ENCODE assay signal across 16 cellular contexts in the genomic region with DNA sequence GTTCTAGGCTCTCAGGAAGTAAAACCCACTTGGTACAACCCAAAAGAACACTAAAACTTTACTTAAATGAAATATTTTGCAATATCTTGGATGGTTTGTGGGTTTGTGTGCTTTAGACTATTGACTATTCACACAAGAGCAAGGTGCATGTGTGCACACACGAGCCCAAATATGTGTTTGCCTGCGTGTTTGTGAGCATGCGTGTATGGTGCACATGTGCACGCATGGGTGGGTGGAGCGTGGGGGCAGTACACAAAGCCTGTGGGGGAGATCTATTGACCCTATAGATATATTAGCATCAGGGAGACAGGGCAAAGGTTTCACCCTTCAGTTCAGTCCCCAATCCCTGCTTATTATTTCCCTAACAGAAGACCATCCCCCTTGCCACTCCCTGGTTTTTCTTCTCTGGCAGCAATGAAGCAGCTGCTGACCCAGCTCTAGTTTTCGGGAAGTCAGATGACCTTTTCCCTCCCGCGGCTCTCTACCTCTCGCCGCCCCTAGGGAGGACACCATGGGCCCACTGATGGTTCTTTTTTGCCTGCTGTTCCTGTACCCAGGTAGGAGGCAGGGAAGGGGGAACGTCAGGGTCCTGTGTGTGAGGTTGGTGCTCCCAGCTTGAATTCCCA. TPM values are rescaled to one million over a fixed set of nuclear protein-coding genes. Genes with fewer than 3 reads are reported as not detected.
DNase-seq lines count a peak whose midpoint lies in the region; ATAC-seq, FAIRE-seq and TF ChIP-seq lines count a peak whose summit lies in the region.
"Had no signal": no experiment of that assay in that cellular context is flagged by ENCODE, and none has a peak within 500 bp of the region (broad histone marks: within the 10 kb centered on the region; RNA-seq: fewer than 3 reads in every experiment).

A gene (plus strand): TSS at position 476 of the 626 bp plus-strand sequence. CDS start 36 bp downstream, at position 512.

- no peak within 1 kb of the TSS for H3K4me2 ChIP-seq in H1 (ENCODE audit: insufficient read depth in 1 of 2, low read depth in 2 of 2, low read length in 2 of 2)

- H3K9me3 ChIP-seq in H1 (ENCODE audit: insufficient read depth in 2 of 2, low read depth in 1 of 2, low read length in 1 of 2): no peaks in the 10 kb centered on the region
- no peaks in the 10 kb centered on the region for H3K9me3 ChIP-seq in mucosa of descending colon
- no peaks in the 10 kb centered on the region for H3K9me3 ChIP-seq in suprapubic skin

- no peak within 1 kb of the TSS for H2BK15ac ChIP-seq in H1 (ENCODE audit: low read length)

- H3K79me2 ChIP-seq in H1 (ENCODE audit: control insufficient read depth in 1 of 2, insufficient read depth in 2 of 2, low read length in 2 of 2): no peaks in the 10 kb centered on the region

- no peaks in the 10 kb centered on the region for H3K79me1 ChIP-seq in H1 (ENCODE audit: low read depth, low read length)

- TF ChIP-seq EP300 in H1 (IDR thresholded peaks at IDR 0.05; ENCODE audit: borderline replicate concordance in 1 of 2, low read depth in 2 of 2, low read length in 2 of 2) (no peak), suprapubic skin (IDR thresholded peaks at IDR 0.05) (no peak)

- H4K20me1 ChIP-seq in H1 (replicated peaks in 1 of 2; ENCODE audit: control insufficient read depth in 1 of 2, insufficient read depth in 2 of 2, low read length in 2 of 2): no peaks in the 10 kb centered on the region

- ATAC-seq in mucosa of descending colon: peak; percentile 71
- ATAC-seq: HCT116, T-helper 17 cell had no signal

- H2BK5ac ChIP-seq in H1 (ENCODE audit: low read depth, low read length): no peak within 1 kb of the TSS

- peak within 1 kb of the TSS; percentile 84; the same call in 1 of the 2 replicates for H2AFZ ChIP-seq in H1 (ENCODE audit: low read length)

- H2AK5ac ChIP-seq in H1 (ENCODE audit: low read depth, low read length): no peak within 1 kb of the TSS

- no peak for FAIRE-seq in H1 (lab: Jason Lieb, UNC)
- FAIRE-seq: frontal cortex had no signal

- CTCF ChIA-PET in H1 (lab: Charles Lee; ENCODE audit: partially characterized antibody): no interaction called here

- H4K8ac ChIP-seq in H1 (ENCODE audit: extremely low read depth, insufficient read depth, low read length): no peak within 1 kb of the TSS

- no peak within 1 kb of the TSS for H3K27ac ChIP-seq in H1 (ENCODE audit: low read depth, low read length)
- no peak within 1 kb of the TSS for H3K27ac ChIP-seq in suprapubic skin

- no peak within 1 kb of the TSS for H2BK20ac ChIP-seq in H1 (ENCODE audit: low read length)

- DNase-seq in OCI-M1 (lab: John Stamatoyannopoulos, UW): peak; percentile 66
- no peak for DNase-seq in H1 (ENCODE audit: low read depth in 1 of 2, low spot score in 2 of 2)
- no peak for DNase-seq in mucosa of descending colon
- no peak for DNase-seq in suprapubic skin (ENCODE audit: low spot score in 2 of 2)
- no peak for DNase-seq in stimulated activated CD4-positive, alpha-beta T cell treated with anti-CD3 and anti-CD28 coated beads, Interleukin-15, amount 100 ng/mL, for 24 hours
- no peak for DNase-seq in OCI-M2 (lab: John Stamatoyannopoulos, UW; ENCODE audit: unreplicated experiment)
- DNase-seq in activated CD4-positive, alpha-beta T cell treated with anti-CD3 and anti-CD28 coated beads, Interleukin-2, amount 50 U/mL, for 1 hour: no peak
- DNase-seq: activated CD4-positive, alpha-beta T cell treated with anti-CD3 and anti-CD28 coated beads for 4 hours; activated T-cell treated with anti-CD3 and anti-CD28 coated beads, Interleukin-2, amount 50 U/mL, for 24 hours; CD8-positive, alpha-beta memory T cell; NCI-H2171 treated with DMSO at 0.1 percent for 48 hours; stimulated activated CD4-positive, alpha-beta T cell treated with anti-CD3 and anti-CD28 coated beads, Interleukin-4, amount 100 ng/mL, for 1 hour; stimulated activated naive CD4-positive, alpha-beta T cell treated with Interleukin-2 at 50 U/mL for 16 hours; T-helper 17 cell had no signal

- no peak within 1 kb of the TSS for H3K18ac ChIP-seq in H1 (ENCODE audit: extremely low read depth, low read length)

- no peak within 1 kb of the TSS for H3K14ac ChIP-seq in H1 (ENCODE audit: insufficient read length)

- WGBS in H1 (ENCODE audit: extremely low coverage in 1 of 2, insufficient coverage in 1 of 2, insufficient read length in 1 of 2, insufficient replicate concordance in 2 of 2, low coverage in 1 of 2, low lambda C conversion rate in 2 of 2, missing lambda C conversion rate in 1 of 2), 2 experiments: 83% methylated on average over 11 of the region's 11 CpGs; no CpG with 5 or more reads in 1 of the 2 experiments
- WGBS in suprapubic skin: 75% methylated on average over 11 of the region's 11 CpGs

- POLR2A ChIA-PET in H1 (lab: Charles Lee; ENCODE audit: partially characterized antibody): interaction anchor here (1.4 kb wide), 1 partner anchor 23 kb away, joined by 4 read pairs; no protein-coding TSS in a partner anchor

- no peak within 1 kb of the TSS for H3K56ac ChIP-seq in H1 (replicated peaks; ENCODE audit: insufficient read length, low read depth, low read length)

- no peak within 1 kb of the TSS for H3K23ac ChIP-seq in H1 (ENCODE audit: insufficient read length)

- intact Hi-C loops in mucosa of descending colon (cut with DNase I, micrococcal nuclease): no loop called here

- H3K9ac ChIP-seq in H1 (replicated peaks in 1 of 4; ENCODE audit: extremely low read depth in 1 of 4, low read depth in 3 of 4, low read length in 3 of 4): no peak within 1 kb of the TSS

- no peak within 1 kb of the TSS for H3K4ac ChIP-seq in H1 (replicated peaks; ENCODE audit: insufficient read length, low read depth, low read length)

- H3K4me1 ChIP-seq in H1 (replicated peaks in 1 of 4; ENCODE audit: control insufficient read depth in 3 of 4, insufficient read depth in 4 of 4, low read length in 3 of 4) (no peaks in the 10 kb centered on the region), mucosa of descending colon (ENCODE audit: low read depth) (no peaks in the 10 kb centered on the region), suprapubic skin (no peaks in the 10 kb centered on the region)

- peak within 1 kb of the TSS; percentile 22 for H4K91ac ChIP-seq in H1 (replicated peaks; ENCODE audit: insufficient read length, low read length)

- no peak within 1 kb of the TSS for H4K5ac ChIP-seq in H1 (ENCODE audit: insufficient read length, low read depth, low read length)

- TF ChIP-seq CTCF in H1 (IDR thresholded peaks at IDR 0.05; ENCODE audit: control extremely low read depth in 1 of 3, insufficient read depth in 1 of 3, low read depth in 1 of 3, low read length in 3 of 3) (no peak), mucosa of descending colon (IDR thresholded peaks at IDR 0.05) (no peak), suprapubic skin (IDR thresholded peaks at IDR 0.05) (no peak)

- H3K36me3 ChIP-seq in H1 (ENCODE audit: control insufficient read depth in 2 of 4, insufficient read depth in 4 of 4, low read length in 3 of 4): no peaks in the 10 kb centered on the region
- H3K36me3 ChIP-seq in mucosa of descending colon (ENCODE audit: low read depth): no peaks in the 10 kb centered on the region
- no peaks in the 10 kb centered on the region for H3K36me3 ChIP-seq in suprapubic skin

- no peak within 1 kb of the TSS for H2BK12ac ChIP-seq in H1 (ENCODE audit: low read depth, low read length)

- no peak within 1 kb of the TSS for H2BK120ac ChIP-seq in H1 (replicated peaks; ENCODE audit: low read depth, low read length)

- no peaks in the 10 kb centered on the region for H3K27me3 ChIP-seq in H1 (replicated peaks in 1 of 4; ENCODE audit: control insufficient read depth in 3 of 4, extremely low read depth in 1 of 4, insufficient read depth in 3 of 4, low read length in 3 of 4)
- H3K27me3 ChIP-seq in suprapubic skin: no peaks in the 10 kb centered on the region

- TF ChIP-seq POLR2A in H1 (IDR thresholded peaks at IDR 0.05; ENCODE audit: control extremely low read depth in 1 of 2, low read depth in 2 of 2, low read length in 2 of 2) (no peak), suprapubic skin (IDR thresholded peaks at IDR 0.05) (no peak)

- H3K23me2 ChIP-seq in H1 (ENCODE audit: low read depth, low read length): no peaks in the 10 kb centered on the region

- TF ChIP-seq RAD21 in H1 (IDR thresholded peaks at IDR 0.05 in 1 of 2, conservative IDR thresholded peaks at IDR 0.05 in 1 of 2; ENCODE audit: low read depth in 2 of 2, low read length in 2 of 2): no peak

- H3K4me3 ChIP-seq in H1 (ENCODE audit: extremely low read depth in 1 of 4, insufficient read depth in 2 of 4, low read depth in 3 of 4, low read length in 4 of 4) (no peak within 1 kb of the TSS), mucosa of descending colon (no peak within 1 kb of the TSS), suprapubic skin (peak within 1 kb of the TSS; percentile 26)

TF ChIP-seq in H1, 55 proteins besides CTCF, POLR2A, EP300 and RAD21:
- TF ChIP-seq NANOG (IDR thresholded peaks at IDR 0.05; ENCODE audit: insufficient read depth, low read depth, low read length, poor library complexity, severe bottlenecking) (no peak), GTF2F1 (IDR thresholded peaks at IDR 0.05; ENCODE audit: borderline replicate concordance, low read depth, low read length) (no peak)

RNA-seq across cellular contexts. Expression of the gene that starts here (rescaled TPM):
- total RNA-seq in H1 (2021; fragmentation: NEBNext Ultra II Directional; extraction: Animal tissue kit (Norgen Biotek cat#: 25700)): 0.26 and 0.61 TPM in 2 replicates
- polyA plus RNA-seq in H1 (2011; rRNA removed): 0.38 and 1.0 TPM in 2 replicates
- polyA plus RNA-seq in H1 (2011; cell fraction: cytosol; rRNA removed): 1.0 TPM
- 0.98 TPM for polyA plus RNA-seq in H1 (2011; cell fraction: nucleus; rRNA removed)
- polyA plus RNA-seq in H1 (2012, experiment 1 of 2): 0.44 to 1.3 TPM (median 0.91 TPM) in 4 replicates
- 0.34 TPM for polyA plus RNA-seq in H1 (2012, experiment 2 of 2)
- polyA plus RNA-seq in H1 (2013, experiment 1 of 2): 0.41 TPM
- 0.11 TPM for polyA plus RNA-seq in H1 (2013, experiment 2 of 2)
- 0.25 and 0.88 TPM in 2 replicates for polyA minus RNA-seq in H1 (2011; rRNA and poly(A)+ RNA removed)
- 3.3 TPM for polyA minus RNA-seq in H1 (2011; cell fraction: cytosol; rRNA and poly(A)+ RNA removed)
- not detected for polyA minus RNA-seq in H1 (2011; cell fraction: nucleus; rRNA and poly(A)+ RNA removed)
- total RNA-seq in mucosa of descending colon (10 to 100 TPM in 2 of 3 donors, 1 to 10 TPM in 1; 5.5 to 33.7 (median 17.9) TPM), suprapubic skin (1 to 10 TPM; 2.6 to 6.4 (median 4.1) TPM)
- polyA plus RNA-seq: CD8-positive, alpha-beta memory T cell had no signal
